Comparison of ENCODE assay signal across 8 cellular contexts in genomic region chr5:68214472-68215207, GRCh38. TPM values are rescaled to one million over a fixed set of nuclear protein-coding genes. Genes with fewer than 3 reads are reported as not detected.
A peak's percentile ranks its signal among the peaks of the same experiment; 100 is the strongest.
DNase-seq lines count a peak whose midpoint lies in the region; ATAC-seq and TF ChIP-seq lines count a peak whose summit lies in the region.

No MANE protein-coding gene starts in this region.

- H3K9me3 ChIP-seq in heart right ventricle = peaks cover 0 to 13% (median 3%) of the 10 kb centered on the region in 11 donors
- no peaks in the 10 kb centered on the region; the same call in 1 of the 2 replicates for H3K9me3 ChIP-seq in iPS DF 6.9 (ENCODE audit: control insufficient read depth, insufficient read depth, low read length)

- peaks cover 30% of the 10 kb centered on the region for H3K36me3 Mint-ChIP-seq in activated CD8-positive, alpha-beta T cell treated with anti-CD3 and anti-CD28 coated beads, Interleukin-2, amount 10 ng/mL, durations not matched to agents 7 days and 5 days (ENCODE audit: low read depth)

- H3K36me3 ChIP-seq in heart right ventricle (no peaks in the 10 kb centered on the region), iPS DF 6.9 (ENCODE audit: control insufficient read depth, insufficient read depth, low read length) (no peaks in the 10 kb centered on the region)

- peak in 1 of 9 donors; percentile 6 for TF ChIP-seq CTCF in heart right ventricle (IDR thresholded peaks at IDR 0.05)

- H3K27me3 ChIP-seq in heart right ventricle (no peaks in the 10 kb centered on the region), iPS DF 6.9 (ENCODE audit: control insufficient read depth, insufficient read depth, low read length) (peaks cover 14% of the 10 kb centered on the region)

- CTCF ChIA-PET in activated CD8-positive, alpha-beta T cell treated with anti-CD3 and anti-CD28 coated beads, Interleukin-2, amount 10 ng/mL, durations not matched to agents 7 days and 5 days (lab: Charles Lee) = interaction anchor here (1.0 to 5.3 kb wide), 8 partner anchors 10 to 968 kb away, joined by 3 to 47 read pairs (median 8); no protein-coding TSS in a partner anchor

- H3K4me3 ChIP-seq in heart right ventricle (peak overlapping the region; percentile 80 to 99 (median 96)), iPS DF 6.9 (ENCODE audit: low read length) (peak overlapping the region; percentile 75), skin epidermis (peak overlapping the region; percentile 75 to 96 (median 83))

- H3K9me3 Mint-ChIP-seq in activated CD8-positive, alpha-beta T cell treated with anti-CD3 and anti-CD28 coated beads, Interleukin-2, amount 10 ng/mL, durations not matched to agents 7 days and 5 days (ENCODE audit: insufficient read depth) = peaks cover 17% of the 10 kb centered on the region

- WGBS in heart right ventricle, 2 donors = 5% methylated on average over 30 to 37 of the region's 37 CpGs
- no CpG with 5 or more reads among the region's 37 CpGs for WGBS in iPS DF 6.9 (ENCODE audit: insufficient coverage, insufficient read length)

- H3K4me1 Mint-ChIP-seq in activated CD8-positive, alpha-beta T cell treated with anti-CD3 and anti-CD28 coated beads, Interleukin-2, amount 10 ng/mL, durations not matched to agents 7 days and 5 days (ENCODE audit: low read depth) = peaks cover 35% of the 10 kb centered on the region

- H3K4me1 ChIP-seq in heart right ventricle (peaks cover 2 to 36% (median 25%) of the 10 kb centered on the region in 9 donors), iPS DF 6.9 (ENCODE audit: control insufficient read depth, insufficient read depth, low read length) (no peaks in the 10 kb centered on the region)

- H3K27me3 Mint-ChIP-seq in activated CD8-positive, alpha-beta T cell treated with anti-CD3 and anti-CD28 coated beads, Interleukin-2, amount 10 ng/mL, durations not matched to agents 7 days and 5 days (ENCODE audit: low read depth) = no peaks in the 10 kb centered on the region

- ATAC-seq in heart right ventricle (peak in 1 of 8 donors; percentile 11), Right ventricle myocardium superior (ENCODE audit: poor library complexity) (no peak), HG03103 (IDR thresholded peaks at IDR 0.05; ENCODE audit: low read depth, unreplicated experiment) (peak; percentile 9)
- no peak for ATAC-seq in activated CD8-positive, alpha-beta T cell treated with anti-CD3 and anti-CD28 coated beads, Interleukin-2, amount 10 ng/mL, durations not matched to agents 7 days and 5 days

- H3K27ac Mint-ChIP-seq in activated CD8-positive, alpha-beta T cell treated with anti-CD3 and anti-CD28 coated beads, Interleukin-2, amount 10 ng/mL, durations not matched to agents 7 days and 5 days = peak overlapping the region; percentile 96

- POLR2A ChIA-PET in activated CD8-positive, alpha-beta T cell treated with anti-CD3 and anti-CD28 coated beads, Interleukin-2, amount 10 ng/mL, durations not matched to agents 7 days and 5 days (lab: Charles Lee) = interaction anchor here (0.6 to 3.8 kb wide), 16 partner anchors 12 to 1007 kb away, joined by 3 to 68 read pairs (median 7); no protein-coding TSS in a partner anchor

- no peak for DNase-seq in heart right ventricle
- DNase-seq in Right ventricle myocardium superior = no peak
- no peak for DNase-seq in activated CD8-positive, alpha-beta T cell treated with anti-CD3 and anti-CD28 coated beads, Interleukin-2, amount 10 ng/mL, durations not matched to agents 7 days and 5 days
- DNase-seq in iPS DF 6.9 (ENCODE audit: low read depth, low spot score) = no peak
- DNase-seq in NCI-H2171 (lab: John Stamatoyannopoulos, UW) = no peak
- DNase-seq in ecto neural progenitor cell (ENCODE audit: low spot score) = no peak

- intact Hi-C loops in heart right ventricle (cut with DNase I) = loop anchor here in 5 of 10 donors (1.0 to 10.0 kb wide), 8 partner anchors 38 to 720 kb away; no protein-coding TSS in a partner anchor
- intact Hi-C loops in Right ventricle myocardium superior (cut with DNase I) = no loop called here

- peak overlapping the region; percentile 97 to 100 (median 99) for H3K27ac ChIP-seq in heart right ventricle
- no peak overlapping the region for H3K27ac ChIP-seq in iPS DF 6.9 (ENCODE audit: low read length)
- peak overlapping the region; percentile 81 to 98 (median 94) for H3K27ac ChIP-seq in skin epidermis

- H3K4me3 Mint-ChIP-seq in activated CD8-positive, alpha-beta T cell treated with anti-CD3 and anti-CD28 coated beads, Interleukin-2, amount 10 ng/mL, durations not matched to agents 7 days and 5 days = peak overlapping the region; percentile 89

RNA-seq across cellular contexts. Expression of gene PIK3R1, which starts 0.9 kb away (rescaled TPM):
- total RNA-seq in heart right ventricle = 100 to 1,000 TPM in 8 of 10 donors, 10 to 100 TPM in 2; 45.6 to 269 (median 148) TPM
- polyA plus RNA-seq in heart right ventricle = 10 to 100 TPM; 12.2 to 22.3 TPM
- 103 TPM for total RNA-seq in Right ventricle myocardium superior
- total RNA-seq in activated CD8-positive, alpha-beta T cell treated with anti-CD3 and anti-CD28 coated beads, Interleukin-2, amount 10 ng/mL, durations not matched to agents 7 days and 5 days = 10 to 100 TPM; 61.1 to 65.0 TPM
